16 cellular contexts compared by ENCODE assay signal in the genomic region with DNA sequence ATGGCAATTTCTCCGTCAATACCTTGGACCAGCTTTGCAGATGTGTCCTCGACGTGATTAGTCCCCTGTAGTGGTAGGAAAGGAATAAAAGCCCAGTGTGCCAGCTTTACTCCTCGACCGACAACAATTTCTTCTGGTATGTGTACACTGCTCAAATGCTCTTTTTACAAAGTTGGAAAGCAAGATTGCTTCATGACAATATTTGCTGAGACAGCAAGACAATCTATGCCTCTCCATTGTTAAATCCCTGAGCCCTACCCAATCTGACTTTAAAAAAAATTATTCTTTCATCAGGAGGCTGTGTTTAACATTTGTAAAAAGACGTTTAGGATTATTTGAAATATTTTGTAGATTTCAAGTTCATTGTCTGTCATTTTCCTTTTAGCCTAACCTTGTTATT. TPM values are rescaled to one million over a fixed set of nuclear protein-coding genes. Genes with fewer than 3 reads are reported as not detected.
DNase-seq lines count a peak whose midpoint lies in the region; ATAC-seq, FAIRE-seq and TF ChIP-seq lines count a peak whose summit lies in the region.
"Had no signal": no experiment of that assay in that cellular context is flagged by ENCODE, and none has a peak within 500 bp of the region (broad histone marks: within the 10 kb centered on the region; RNA-seq: fewer than 3 reads in every experiment).

No MANE protein-coding gene starts in this region.

- no peak overlapping the region for H3K27ac Mint-ChIP-seq in neural progenitor cell

- H2AFZ ChIP-seq in OCI-LY7 (ENCODE audit: low read length) (peak overlapping the region; percentile 45), endothelial cell of umbilical vein (ENCODE audit: low read depth, low read length) (no peak overlapping the region), neural progenitor cell (replicated peaks) (peak overlapping the region; percentile 32)

- no peaks in the 10 kb centered on the region for H3K36me3 ChIP-seq in BLaER1 treated with 17β-estradiol and CSF1 and Interleukin-3, amounts not matched to agents 10 nM and 100 nM
- H3K36me3 ChIP-seq in OCI-LY7 (ENCODE audit: insufficient read depth, low read length) (no peaks in the 10 kb centered on the region), endothelial cell of umbilical vein (ENCODE audit: control insufficient read depth in 2 of 2, extremely low read depth in 1 of 2, insufficient read depth in 2 of 2, low read length in 2 of 2) (no peaks in the 10 kb centered on the region), neural progenitor cell (no peaks in the 10 kb centered on the region), body of pancreas (replicated peaks in 1 of 2; ENCODE audit: insufficient read depth in 1 of 2, low read depth in 2 of 2) (no peaks in the 10 kb centered on the region)
- H3K36me3 ChIP-seq: HAP-1 had no signal

- dilution Hi-C loops in endothelial cell of umbilical vein (cut with MboI; ENCODE audit: extremely low pct_ligation_motif_present, low sequenced_read_pairs): no loop called here

- POLR2A ChIA-PET in OCI-LY7 (lab: Charles Lee) (interaction anchor here (0.6 kb wide), 1 partner anchor 23 kb away, joined by 4 read pairs; no protein-coding TSS in a partner anchor), endothelial cell of umbilical vein (lab: Charles Lee) (no interaction called here)

- peak overlapping the region; percentile 21 to 75 (median 66); a peak in 20 of 22 replicates for H3K27ac ChIP-seq in BLaER1 treated with 17β-estradiol and CSF1 and Interleukin-3, amounts not matched to agents 10 nM and 100 nM
- no peak overlapping the region for H3K27ac ChIP-seq in OCI-LY7 (ENCODE audit: low read depth, low read length, poor library complexity, severe bottlenecking)
- H3K27ac ChIP-seq in endothelial cell of umbilical vein (ENCODE audit: insufficient read depth, low read depth, low read length): no peak overlapping the region
- no peak overlapping the region for H3K27ac ChIP-seq in neural progenitor cell
- H3K27ac ChIP-seq in body of pancreas: no peak overlapping the region
- H3K27ac ChIP-seq: RWPE1 had no signal

- no peaks in the 10 kb centered on the region for H4K20me1 ChIP-seq in BLaER1 treated with 17β-estradiol and CSF1 and Interleukin-3, amounts not matched to agents 10 nM and 100 nM
- H4K20me1 ChIP-seq in OCI-LY7 (ENCODE audit: insufficient read depth, low read length): no peaks in the 10 kb centered on the region
- no peaks in the 10 kb centered on the region for H4K20me1 ChIP-seq in endothelial cell of umbilical vein (replicated peaks; ENCODE audit: control insufficient read depth, extremely low read depth, insufficient read depth, low read length)
- H4K20me1 ChIP-seq in neural progenitor cell (ENCODE audit: low read depth): no peaks in the 10 kb centered on the region

- intact Hi-C loops in OCI-LY7 (cut with micrococcal nuclease; ENCODE audit: unreplicated experiment): no loop called here
- intact Hi-C loops in endothelial cell of umbilical vein (cut with micrococcal nuclease): no loop called here
- intact Hi-C loops in body of pancreas (cut with DNase I): no loop called here

- no peaks in the 10 kb centered on the region for H3K27me3 ChIP-seq in BLaER1 treated with 17β-estradiol and CSF1 and Interleukin-3, amounts not matched to agents 10 nM and 100 nM
- H3K27me3 ChIP-seq in endothelial cell of umbilical vein (ENCODE audit: control insufficient read depth in 2 of 2, insufficient read depth in 2 of 2, low read length in 2 of 2) (no peaks in the 10 kb centered on the region), neural progenitor cell (no peaks in the 10 kb centered on the region), body of pancreas (no peaks in the 10 kb centered on the region)

- H3K9me3 ChIP-seq in BLaER1 treated with 17β-estradiol and CSF1 and Interleukin-3, amounts not matched to agents 10 nM and 100 nM (replicated peaks in 1 of 11): peaks cover 7 to 30% (median 18%) of the 10 kb centered on the region in 11 experiments; a peak in 20 of 22 replicates
- H3K9me3 ChIP-seq in OCI-LY7 (ENCODE audit: low read length) (no peaks in the 10 kb centered on the region), endothelial cell of umbilical vein (replicated peaks; ENCODE audit: control insufficient read depth, insufficient read depth, low read length) (no peaks in the 10 kb centered on the region), neural progenitor cell (ENCODE audit: low read depth) (no peaks in the 10 kb centered on the region), body of pancreas (no peaks in the 10 kb centered on the region)
- H3K9me3 ChIP-seq: HAP-1 had no signal

- H3K9me3 Mint-ChIP-seq in neural progenitor cell: peaks cover 9% of the 10 kb centered on the region

- 77 to 79% methylated on average over 6 of the region's 6 CpGs for WGBS in body of pancreas, 2 donors

- no peak for ATAC-seq in body of pancreas

- peaks cover 3% of the 10 kb centered on the region for H3K27me3 Mint-ChIP-seq in neural progenitor cell (ENCODE audit: insufficient read depth, low read depth)

- TF ChIP-seq CTCF in OCI-LY7 (conservative IDR thresholded peaks at IDR 0.05; ENCODE audit: low read length) (no peak), endothelial cell of umbilical vein (IDR thresholded peaks at IDR 0.05; ENCODE audit: extremely low read depth in 1 of 2, insufficient read depth in 1 of 2, low read depth in 1 of 2, low read length in 2 of 2) (no peak), neural progenitor cell (IDR thresholded peaks at IDR 0.05) (no peak), body of pancreas (IDR thresholded peaks at IDR 0.05) (no peak)

- TF ChIP-seq POLR2A in endothelial cell of umbilical vein (IDR thresholded peaks at IDR 0.05; ENCODE audit: low read depth, low read length) (no peak), body of pancreas (IDR thresholded peaks at IDR 0.05) (no peak)

- no peak overlapping the region for H3K4me3 Mint-ChIP-seq in neural progenitor cell

- DNase-seq in OCI-LY7 (ENCODE audit: low spot score) (no peak), endothelial cell of umbilical vein (ENCODE audit: low read depth, low spot score) (no peak), neural progenitor cell (ENCODE audit: low spot score) (no peak), NCI-H187 treated with DMSO at 0.1 percent for 48 hours (lab: John Stamatoyannopoulos, UW) (no peak), HuH-7 (ENCODE audit: low spot score) (no peak), body of pancreas (no peak)
- DNase-seq in central memory CD4-positive, alpha-beta T cell: no peak
- DNase-seq: COR-L47; NCI-H1105 treated with DMSO at 0.1 percent for 48 hours; NCI-H187; NCI-H69; NK-92 treated with Interleukin-12 subunit alpha and Interleukin-12 subunit beta, amount 100 ng/mL, for 24 hours; SW 1271 had no signal

- H3K79me2 ChIP-seq in OCI-LY7 (ENCODE audit: insufficient read depth, low read depth, low read length) (no peaks in the 10 kb centered on the region), endothelial cell of umbilical vein (ENCODE audit: control insufficient read depth, insufficient read depth, low read length) (no peaks in the 10 kb centered on the region), neural progenitor cell (ENCODE audit: low read depth) (no peaks in the 10 kb centered on the region)

- peaks cover 17% of the 10 kb centered on the region for H3K4me1 Mint-ChIP-seq in neural progenitor cell

- no TSS peak for BruUV-seq in OCI-LY7 (replicated peaks; lab: Mats Ljungman, UMichigan)
- BruUV-seq in endothelial cell of umbilical vein (replicated peaks; lab: Mats Ljungman, UMichigan): no TSS peak

- peak overlapping the region; percentile 13 to 57 (median 39); a peak in 16 of 20 replicates for H3K4me3 ChIP-seq in BLaER1 treated with 17β-estradiol and CSF1 and Interleukin-3, amounts not matched to agents 10 nM and 100 nM
- no peak overlapping the region for H3K4me3 ChIP-seq in OCI-LY7 (ENCODE audit: low read depth, low read length, poor library complexity, severe bottlenecking)
- no peak overlapping the region for H3K4me3 ChIP-seq in endothelial cell of umbilical vein (replicated peaks in 1 of 3; ENCODE audit: insufficient read depth in 1 of 3, low read depth in 1 of 3, low read length in 3 of 3)
- H3K4me3 ChIP-seq in neural progenitor cell: no peak overlapping the region
- no peak overlapping the region for H3K4me3 ChIP-seq in body of pancreas
- H3K4me3 ChIP-seq: HAP-1 had no signal

- CTCF ChIA-PET in OCI-LY7 (lab: Charles Lee; ENCODE audit: unreplicated experiment): no interaction called here
- CTCF ChIA-PET in endothelial cell of umbilical vein (lab: Charles Lee): no interaction called here

- H3K36me3 Mint-ChIP-seq in neural progenitor cell: no peaks in the 10 kb centered on the region

- H3K4me2 ChIP-seq in BLaER1 treated with 17β-estradiol and CSF1 and Interleukin-3, amounts not matched to agents 10 nM and 100 nM: peak overlapping the region; percentile 80 to 90 (median 84)
- H3K4me2 ChIP-seq in OCI-LY7 (ENCODE audit: low read length): peak overlapping the region; percentile 59
- H3K4me2 ChIP-seq in endothelial cell of umbilical vein (ENCODE audit: insufficient read depth, low read length): no peak overlapping the region
- H3K4me2 ChIP-seq in neural progenitor cell: no peak overlapping the region

- H3K4me1 ChIP-seq in BLaER1 treated with 17β-estradiol and CSF1 and Interleukin-3, amounts not matched to agents 10 nM and 100 nM: peaks cover 27 to 47% (median 40%) of the 10 kb centered on the region in 10 experiments
- H3K4me1 ChIP-seq in OCI-LY7 (ENCODE audit: insufficient read depth, low read length, poor library complexity, severe bottlenecking) (peaks cover 38% of the 10 kb centered on the region), endothelial cell of umbilical vein (ENCODE audit: control insufficient read depth, extremely low read depth, insufficient read depth, low read length) (no peaks in the 10 kb centered on the region), neural progenitor cell (peaks cover 13% of the 10 kb centered on the region), body of pancreas (no peaks in the 10 kb centered on the region)

- peak; percentile 26 for FAIRE-seq in endothelial cell of umbilical vein (lab: Jason Lieb, UNC)

- H3K9me1 ChIP-seq in endothelial cell of umbilical vein (replicated peaks; ENCODE audit: control insufficient read depth, extremely low read depth, insufficient read depth, low read length): no peaks in the 10 kb centered on the region

- no peaks in the 10 kb centered on the region for H3K9me2 ChIP-seq in OCI-LY7 (ENCODE audit: insufficient read depth, low read length)

- no peaks in the 10 kb centered on the region for H3F3A ChIP-seq in neural progenitor cell (ENCODE audit: low read depth)

- peak overlapping the region; percentile 28 to 74 (median 56); a peak in 20 of 22 replicates for H3K9ac ChIP-seq in BLaER1 treated with 17β-estradiol and CSF1 and Interleukin-3, amounts not matched to agents 10 nM and 100 nM
- H3K9ac ChIP-seq in endothelial cell of umbilical vein (replicated peaks; ENCODE audit: extremely low read depth, insufficient read depth, low read length): no peak overlapping the region
- no peak overlapping the region for H3K9ac ChIP-seq in neural progenitor cell

RNA-seq across cellular contexts. Expression of a gene that starts 27.6 kb away (rescaled TPM):
- total RNA-seq in OCI-LY7 (2014; rRNA removed; shearing (Covaris generic)): 15.2 and 16.9 TPM in 2 replicates
- total RNA-seq in OCI-LY7 (2022) (4.0 and 5.1 TPM in 2 replicates), endothelial cell of umbilical vein (44.5 and 49.6 TPM in 2 replicates), neural progenitor cell (ENCODE audit: low replicate concordance) (72.9 and 106 TPM in 2 replicates), body of pancreas (10 to 100 TPM; 18.5 to 24.6 TPM)
- polyA plus RNA-seq in endothelial cell of umbilical vein: 14.3 and 17.9 TPM in 2 replicates
- polyA plus RNA-seq in endothelial cell of umbilical vein (2011; cell fraction: cytosol; rRNA removed): 18.9 and 19.3 TPM in 2 replicates
- polyA plus RNA-seq in endothelial cell of umbilical vein (2011; cell fraction: nucleus; rRNA removed): 55.3 and 66.1 TPM in 2 replicates
- 23.0 and 23.7 TPM in 2 replicates for polyA plus RNA-seq in endothelial cell of umbilical vein (2012)
- 88.6 and 114 TPM in 2 replicates for polyA minus RNA-seq in endothelial cell of umbilical vein
- 3.0 TPM for polyA minus RNA-seq in endothelial cell of umbilical vein (2011; cell fraction: cytosol; rRNA and poly(A)+ RNA removed)
- 218 and 259 TPM in 2 replicates for polyA minus RNA-seq in endothelial cell of umbilical vein (2011; cell fraction: nucleus; rRNA and poly(A)+ RNA removed)

Comparison
In these comparisons a context has a peak if more than half of its experiments do, and no peak if none do; other contexts are left out.
1. H3K27ac ChIP-seq: peak in BLaER1 treated with 17β-estradiol and CSF1 and Interleukin-3, amounts not matched to agents 10 nM and 100 nM (11 of 11); none in OCI-LY7 (single experiment), endothelial cell of umbilical vein (single experiment), neural progenitor cell (single experiment) and body of pancreas (0 of 4).
2. H3K4me2 ChIP-seq: peak in BLaER1 treated with 17β-estradiol and CSF1 and Interleukin-3, amounts not matched to agents 10 nM and 100 nM (11 of 11) and OCI-LY7 (single experiment); none in endothelial cell of umbilical vein (single experiment) and neural progenitor cell (single experiment).
3. H3K4me3 ChIP-seq: peak in BLaER1 treated with 17β-estradiol and CSF1 and Interleukin-3, amounts not matched to agents 10 nM and 100 nM (10 of 10); none in OCI-LY7 (single experiment), endothelial cell of umbilical vein (0 of 3), neural progenitor cell (single experiment) and body of pancreas (0 of 2).
4. H3K9ac ChIP-seq: peak in BLaER1 treated with 17β-estradiol and CSF1 and Interleukin-3, amounts not matched to agents 10 nM and 100 nM (11 of 11); none in endothelial cell of umbilical vein (single experiment) and neural progenitor cell (single experiment).